In genomic region chr3:10242182-10243065, GRCh38 we compare ENCODE assay signal across 9 cellular contexts. TPM values are rescaled to one million over a fixed set of nuclear protein-coding genes. Genes with fewer than 3 reads are reported as not detected.
DNase-seq lines count a peak whose midpoint lies in the region; ATAC-seq and TF ChIP-seq lines count a peak whose summit lies in the region.
"Had no signal": no experiment of that assay in that cellular context is flagged by ENCODE, and none has a peak within 500 bp of the region (broad histone marks: within the 10 kb centered on the region; RNA-seq: fewer than 3 reads in every experiment).

No MANE protein-coding gene starts in this region.

- POLR2A ChIA-PET in IMR-90 (lab: Charles Lee; ENCODE audit: unreplicated experiment): interaction anchor here (0.5 kb wide), 1 partner anchor 229 kb away, joined by 7 read pairs; no protein-coding TSS in a partner anchor
- POLR2A ChIA-PET in A673 (lab: Charles Lee; ENCODE audit: low non-redundant PET): no interaction called here

- 0 out of 2 replicates have a peak, but pooled peaks cover 2% of the 10 kb centered on the region for H3K9me1 ChIP-seq in IMR-90 (ENCODE audit: insufficient read depth, low read length)

- H2AK5ac ChIP-seq in IMR-90 (ENCODE audit: low read depth, low read length): no peak overlapping the region

- H4K91ac ChIP-seq in IMR-90 (ENCODE audit: insufficient read depth, low read depth, low read length): no peak overlapping the region

- CTCF ChIA-PET in IMR-90 (lab: Yijun Ruan, JAX) (interaction anchor here (0.8 to 1.3 kb wide), 2 partner anchors 19 to 21 kb away, joined by 3 to 7 read pairs; no protein-coding TSS in a partner anchor), A673 (lab: Charles Lee) (no interaction called here)

- no peak overlapping the region for H3K9ac ChIP-seq in IMR-90 (ENCODE audit: low read depth, low read length)

- H3K23ac ChIP-seq in IMR-90 (ENCODE audit: low read depth, low read length): no peak overlapping the region

- no peaks in the 10 kb centered on the region for H4K20me1 ChIP-seq in IMR-90 (ENCODE audit: insufficient read depth, low read length)

- H2AFZ ChIP-seq in IMR-90 (replicated peaks; ENCODE audit: low read length, poor library complexity): no peak overlapping the region

- H3K4me1 ChIP-seq in IMR-90 (ENCODE audit: control insufficient read depth, insufficient read depth, low read length) (no peaks in the 10 kb centered on the region; the same call in 1 of the 2 replicates), A673 (ENCODE audit: insufficient read depth, low read length, poor library complexity, severe bottlenecking) (no peaks in the 10 kb centered on the region)

- no peak overlapping the region for H3K56ac ChIP-seq in IMR-90 (ENCODE audit: extremely low read depth, insufficient read depth, low read length)

- no TSS peak for BruUV-seq in IMR-90 (replicated peaks; lab: Mats Ljungman, UMichigan)
- no TSS peak for BruUV-seq in A673 (replicated peaks; lab: Mats Ljungman, UMichigan)

- in situ Hi-C loops in IMR-90 (cut with MboI; ENCODE audit: low sequenced_read_pairs): no loop called here

- no peak overlapping the region for H2BK15ac ChIP-seq in IMR-90 (ENCODE audit: low read depth, low read length)

- H2AK9ac ChIP-seq in IMR-90 (replicated peaks; ENCODE audit: low read depth, low read length, poor library complexity): no peak overlapping the region

- H3K79me1 ChIP-seq in IMR-90 (ENCODE audit: low read depth in 1 of 2, low read length in 2 of 2): no peaks in the 10 kb centered on the region

- 0 out of 2 replicates have a peak, but pooled peaks cover 4% of the 10 kb centered on the region for H3K9me3 ChIP-seq in IMR-90 (ENCODE audit: control insufficient read depth, insufficient read depth, low read length)
- H3K9me3 ChIP-seq in A673 (ENCODE audit: low read depth, low read length, poor library complexity, severe bottlenecking): peaks cover 15% of the 10 kb centered on the region

- ATAC-seq in IMR-90 (ENCODE audit: low read depth): no peak; the same call in 1 of the 2 replicates
- ATAC-seq in esophagus mucosa: peak; percentile 43
- no peak for ATAC-seq in GM19035 (IDR thresholded peaks at IDR 0.05; ENCODE audit: unreplicated experiment)
- no peak for ATAC-seq in GM21737 (IDR thresholded peaks at IDR 0.05; ENCODE audit: unreplicated experiment)

- WGBS in IMR-90 (ENCODE audit: extremely low coverage in 2 of 2, insufficient read length in 1 of 2), 2 experiments: no CpG with 5 or more reads among the region's 7 CpGs

- H3K36me3 ChIP-seq in IMR-90 (ENCODE audit: control insufficient read depth, insufficient read depth, low read length) (peaks cover 10% of the 10 kb centered on the region), A673 (ENCODE audit: insufficient read depth, low read length, poor library complexity, severe bottlenecking) (no peaks in the 10 kb centered on the region)

- dilution Hi-C loops in IMR-90 (cut with HindIII; ENCODE audit: low sequenced_read_pairs, unreplicated experiment): no loop called here

- no peak overlapping the region for H2BK120ac ChIP-seq in IMR-90 (ENCODE audit: low read depth, low read length)

- no peak overlapping the region for H3K4ac ChIP-seq in IMR-90 (ENCODE audit: low read depth, low read length)

- no peak for TF ChIP-seq RAD21 in IMR-90 (IDR thresholded peaks at IDR 0.05; ENCODE audit: low read length)

- H3K4me2 ChIP-seq in IMR-90 (ENCODE audit: low read depth, low read length): no peak overlapping the region

- intact Hi-C loops in IMR-90 (cut with micrococcal nuclease) (no loop called here), A673 (cut with micrococcal nuclease; ENCODE audit: unreplicated experiment) (no loop called here)

- TF ChIP-seq CTCF in IMR-90 (conservative IDR thresholded peaks at IDR 0.05; ENCODE audit: low read depth, low read length) (no peak), A673 (conservative IDR thresholded peaks at IDR 0.05; ENCODE audit: low read depth, low read length) (no peak)

- H2BK20ac ChIP-seq in IMR-90 (ENCODE audit: low read depth, low read length): no peak overlapping the region

- no peak overlapping the region for H2BK5ac ChIP-seq in IMR-90 (ENCODE audit: low read depth, low read length, poor library complexity, severe bottlenecking)

- H3K27me3 ChIP-seq in IMR-90 (ENCODE audit: control insufficient read depth, insufficient read depth, low read length) (no peaks in the 10 kb centered on the region), A673 (replicated peaks; ENCODE audit: insufficient read depth, low read depth, low read length, poor library complexity) (no peaks in the 10 kb centered on the region)

- no peak overlapping the region for H3K4me3 ChIP-seq in IMR-90 (ENCODE audit: insufficient read depth, low read depth, low read length)
- no peak overlapping the region for H3K4me3 ChIP-seq in A673 (ENCODE audit: low read depth, low read length, poor library complexity, severe bottlenecking)

- no peak overlapping the region for H4K5ac ChIP-seq in IMR-90 (ENCODE audit: low read depth, low read length)

- no peak overlapping the region for H3K14ac ChIP-seq in IMR-90 (replicated peaks; ENCODE audit: low read depth, low read length)

- H3K18ac ChIP-seq in IMR-90 (ENCODE audit: low read depth, low read length): no peak overlapping the region

- no peak for TF ChIP-seq POLR2A in IMR-90 (IDR thresholded peaks at IDR 0.05; ENCODE audit: low read depth, low read length)

- DNase-seq in IMR-90: peak; percentile 54
- peak; percentile 28 to 72 for DNase-seq in activated CD4-positive, alpha-beta T cell treated with anti-CD3 and anti-CD28 coated beads, Interleukin-2, amount 50 U/mL, for 24 hours (ENCODE audit: low read depth in 1 of 2, low spot score in 1 of 2)
- peak; percentile 36 to 64 (median 54) for DNase-seq in stimulated activated CD4-positive, alpha-beta T cell treated with anti-CD3 and anti-CD28 coated beads, TNF-alpha, amount 100 ng/mL, for 1 hour (ENCODE audit: low read depth in 3 of 3, low spot score in 1 of 3)
- no peak for DNase-seq in iPS-NIHi11 (ENCODE audit: low spot score)
- no peak for DNase-seq in A673 (ENCODE audit: low spot score)

- no peak overlapping the region for H3K27ac ChIP-seq in IMR-90 (ENCODE audit: insufficient read depth, low read length)
- H3K27ac ChIP-seq in A673 (ENCODE audit: low read depth, low read length, poor library complexity, severe bottlenecking): no peak overlapping the region

- no peak overlapping the region for H4K8ac ChIP-seq in IMR-90 (ENCODE audit: low read depth in 2 of 2, low read length in 2 of 2)

TF ChIP-seq in IMR-90, 13 proteins besides CTCF, POLR2A, EP300 and RAD21:
- TF ChIP-seq CEBPB (IDR thresholded peaks at IDR 0.05; ENCODE audit: low read depth, low read length): no peak
- no peak for TF ChIP-seq NFE2L2 (IDR thresholded peaks at IDR 0.05; ENCODE audit: low read depth, low read length)
- no peak for TF ChIP-seq USF2 (IDR thresholded peaks at IDR 0.05; ENCODE audit: low read depth, low read length)
- TF ChIP-seq SMC3 (IDR thresholded peaks at IDR 0.05; ENCODE audit: low read depth, low read length): no peak
- no peak for TF ChIP-seq MAFK (IDR thresholded peaks at IDR 0.05; ENCODE audit: low read depth, low read length)
- no peak for TF ChIP-seq BHLHE40 (IDR thresholded peaks at IDR 0.05; ENCODE audit: low read depth, low read length)
- TF ChIP-seq RFX5 (IDR thresholded peaks at IDR 0.05; ENCODE audit: low read depth, low read length): no peak
- TF ChIP-seq CHD1 (IDR thresholded peaks at IDR 0.05; ENCODE audit: low read depth, low read length): no peak
- TF ChIP-seq RCOR1 (IDR thresholded peaks at IDR 0.05; ENCODE audit: insufficient replicate concordance, low read length): no peak
- TF ChIP-seq FOS (IDR thresholded peaks at IDR 0.05; ENCODE audit: low read depth, low read length): no peak
- TF ChIP-seq, protein P1, sequence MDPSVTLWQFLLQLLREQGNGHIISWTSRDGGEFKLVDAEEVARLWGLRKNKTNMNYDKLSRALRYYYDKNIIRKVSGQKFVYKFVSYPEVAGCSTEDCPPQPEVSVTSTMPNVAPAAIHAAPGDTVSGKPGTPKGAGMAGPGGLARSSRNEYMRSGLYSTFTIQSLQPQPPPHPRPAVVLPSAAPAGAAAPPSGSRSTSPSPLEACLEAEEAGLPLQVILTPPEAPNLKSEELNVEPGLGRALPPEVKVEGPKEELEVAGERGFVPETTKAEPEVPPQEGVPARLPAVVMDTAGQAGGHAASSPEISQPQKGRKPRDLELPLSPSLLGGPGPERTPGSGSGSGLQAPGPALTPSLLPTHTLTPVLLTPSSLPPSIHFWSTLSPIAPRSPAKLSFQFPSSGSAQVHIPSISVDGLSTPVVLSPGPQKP (IDR thresholded peaks at IDR 0.05; ENCODE audit: borderline replicate concordance, low read depth, low read length): no peak
- no peak for TF ChIP-seq MAZ (IDR thresholded peaks at IDR 0.05; ENCODE audit: borderline replicate concordance, low read depth, low read length)
- TF ChIP-seq MXI1 (IDR thresholded peaks at IDR 0.05; ENCODE audit: borderline replicate concordance, low read depth, low read length): no peak

RNA-seq across cellular contexts. Expression of gene TATDN2, which starts 5.8 kb away (rescaled TPM):
- 7.8 and 9.0 TPM in 2 replicates for total RNA-seq in IMR-90 (2012; rRNA removed)
- 15.0 and 18.8 TPM in 2 replicates for polyA plus RNA-seq in IMR-90 (2012; rRNA removed)
- polyA plus RNA-seq in IMR-90 (2012; cell fraction: cytosol; rRNA removed): 9.1 and 10.1 TPM in 2 replicates
- 11.1 and 22.6 TPM in 2 replicates for polyA plus RNA-seq in IMR-90 (2012; cell fraction: nucleus; rRNA removed; ENCODE audit: low replicate concordance)
- 16.9 TPM for total RNA-seq in esophagus mucosa
- total RNA-seq in A673 (2021): 37.1 and 42.0 TPM in 2 replicates

RNA-seq across cellular contexts. Expression of gene GHRL, which starts 50.3 kb away (rescaled TPM):
- total RNA-seq in IMR-90 (2012; rRNA removed) (not detected in 2 replicates), esophagus mucosa (0.76 TPM), A673 (2021) (1.0 and 2.0 TPM in 2 replicates)
- polyA plus RNA-seq in IMR-90 (2012; rRNA removed): 0.27 TPM in 1 of 2 replicates, not detected in the other
- polyA plus RNA-seq in IMR-90 (2012; cell fraction: cytosol; rRNA removed): not detected in 2 replicates
- 0.11 and 0.62 TPM in 2 replicates for polyA plus RNA-seq in IMR-90 (2012; cell fraction: nucleus; rRNA removed; ENCODE audit: low replicate concordance)
- total RNA-seq: lower leg skin had no signal

Comparison
In these comparisons a context has a peak if more than half of its experiments do, and no peak if none do; other contexts are left out.
1. DNase-seq: peak in IMR-90 (single experiment), activated CD4-positive, alpha-beta T cell treated with anti-CD3 and anti-CD28 coated beads, Interleukin-2, amount 50 U/mL, for 24 hours (2 of 2) and stimulated activated CD4-positive, alpha-beta T cell treated with anti-CD3 and anti-CD28 coated beads, TNF-alpha, amount 100 ng/mL, for 1 hour (3 of 3); none in iPS-NIHi11 (single experiment) and A673 (single experiment).